Comparison of ENCODE assay signal across 8 cellular contexts in the genomic region with DNA sequence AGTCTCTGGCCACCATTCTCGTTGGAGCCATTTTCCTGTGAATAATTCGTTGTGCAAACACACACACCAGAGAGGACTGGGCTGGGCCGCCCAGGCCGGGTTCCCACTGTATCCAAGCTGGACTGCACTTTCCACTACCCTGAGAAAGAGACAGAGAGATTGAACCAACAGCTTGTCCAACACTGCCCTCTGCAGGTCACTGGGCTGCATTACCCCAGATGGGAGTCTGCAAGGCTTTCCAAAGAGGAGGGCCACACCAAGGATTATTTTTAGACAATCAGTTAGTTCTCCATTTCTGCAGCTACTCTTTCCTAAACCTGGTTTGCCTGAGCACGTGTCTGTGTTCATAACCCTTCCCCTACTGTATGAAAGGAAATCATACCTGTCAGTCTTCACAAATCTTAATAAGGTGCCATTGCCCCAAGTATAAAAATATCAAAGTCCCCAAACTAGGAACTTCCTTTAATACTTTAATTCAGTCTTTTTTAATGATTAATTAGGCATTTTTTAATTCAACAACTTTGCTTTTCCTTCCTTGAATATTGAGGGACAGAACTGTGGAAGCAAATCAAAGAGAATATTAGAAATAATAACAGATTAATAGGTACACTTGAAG. TPM values are rescaled to one million over a fixed set of nuclear protein-coding genes. Genes with fewer than 3 reads are reported as not detected.
DNase-seq lines count a peak whose midpoint lies in the region; ATAC-seq, FAIRE-seq and TF ChIP-seq lines count a peak whose summit lies in the region.

No MANE protein-coding gene starts in this region.

- H3K4me1 ChIP-seq in mammary epithelial cell (ENCODE audit: insufficient read depth, low read length) (peaks cover 10% of the 10 kb centered on the region), keratinocyte (ENCODE audit: control insufficient read depth, extremely low read depth, insufficient read depth, low read length) (no peaks in the 10 kb centered on the region)

- H4K20me1 ChIP-seq in mammary epithelial cell (ENCODE audit: insufficient read depth, low read length) (no peaks in the 10 kb centered on the region), keratinocyte (ENCODE audit: control insufficient read depth, extremely low read depth, insufficient read depth, low read length) (no peaks in the 10 kb centered on the region)

- H3K9ac ChIP-seq in mammary epithelial cell (ENCODE audit: insufficient read depth, low read length) (no peak overlapping the region), keratinocyte (ENCODE audit: control insufficient read depth, extremely low read depth, insufficient read depth, low read length) (no peak overlapping the region)

- in situ Hi-C loops in mammary epithelial cell (cut with MboI; ENCODE audit: low sequenced_read_pairs in 2 of 2), result loop anchor here (5.0 to 10.0 kb wide), 3 partner anchors 42 to 87 kb away; no protein-coding TSS in a partner anchor

- DNase-seq in NCI-H2196 treated with DMSO at 0.1 percent for 48 hours (lab: John Stamatoyannopoulos, UW; ENCODE audit: unreplicated experiment), result peak; percentile 71
- DNase-seq in WERI-Rb-1, result peak; percentile 84
- peak; percentile 68 for DNase-seq in mammary epithelial cell
- no peak for DNase-seq in keratinocyte (ENCODE audit: low read depth, low spot score)
- DNase-seq in stimulated activated CD4-positive, alpha-beta T cell treated with anti-CD3 and anti-CD28 coated beads, Interleukin-15, amount 100 ng/mL, for 24 hours, result peak; percentile 83

- H3K4me2 ChIP-seq in mammary epithelial cell (ENCODE audit: insufficient read depth, low read depth, low read length), result no peak overlapping the region
- no peak overlapping the region for H3K4me2 ChIP-seq in keratinocyte (ENCODE audit: control insufficient read depth, extremely low read depth, insufficient read depth, low read depth, low read length)

- no TSS peak for BruUV-seq in mammary epithelial cell (replicated peaks; lab: Mats Ljungman, UMichigan)

- intact Hi-C loops in mammary epithelial cell (cut with micrococcal nuclease), result loop anchor here (1.0 to 5.0 kb wide), 5 partner anchors 44 to 546 kb away; partner anchors contain the start of gene SPRY4

- H3K4me3 ChIP-seq in WERI-Rb-1 (ENCODE audit: low read depth, low read length), result no peak overlapping the region
- no peak overlapping the region for H3K4me3 ChIP-seq in mammary epithelial cell (replicated peaks in 1 of 3; ENCODE audit: insufficient read depth in 1 of 3, low read depth in 2 of 3, low read length in 3 of 3)
- H3K4me3 ChIP-seq in keratinocyte (ENCODE audit: control insufficient read depth in 2 of 3, extremely low read depth in 1 of 3, insufficient read depth in 2 of 3, low read depth in 1 of 3, low read length in 3 of 3), result no peak overlapping the region

- no peak overlapping the region for H3K27ac ChIP-seq in WERI-Rb-1
- no peak overlapping the region for H3K27ac ChIP-seq in mammary epithelial cell (ENCODE audit: insufficient read depth, low read depth, low read length)
- H3K27ac ChIP-seq in keratinocyte (ENCODE audit: control insufficient read depth, insufficient read depth, low read length), result no peak overlapping the region

- FAIRE-seq in keratinocyte (lab: Jason Lieb, UNC), result peak; percentile 88

- dilution Hi-C loops in mammary epithelial cell (cut with HindIII; ENCODE audit: low sequenced_read_pairs), result loop anchor here (5.0 kb wide), 1 partner anchor 87 kb away; no protein-coding TSS in a partner anchor
- dilution Hi-C loops in keratinocyte (cut with MboI; ENCODE audit: extremely low pct_ligation_motif_present, low sequenced_read_pairs), result no loop called here

- CTCF ChIA-PET in mammary epithelial cell (lab: Charles Lee; ENCODE audit: low non-redundant PET), result interaction anchor here (0.6 to 0.9 kb wide), 3 partner anchors 37 to 88 kb away, joined by 4 to 11 read pairs (median 6); no protein-coding TSS in a partner anchor

- TF ChIP-seq CTCF in GM12872 (IDR thresholded peaks at IDR 0.05; ENCODE audit: insufficient read depth, low read depth, low read length) (peak; percentile 96), WERI-Rb-1 (IDR thresholded peaks at IDR 0.05; ENCODE audit: low read depth, low read length) (peak; percentile 89), mammary epithelial cell (conservative IDR thresholded peaks at IDR 0.05 in 1 of 2, IDR thresholded peaks at IDR 0.05 in 1 of 2; ENCODE audit: extremely low read depth in 1 of 2, insufficient read depth in 1 of 2, low read depth in 1 of 2, low read length in 2 of 2) (peak; percentile 98 to 99), keratinocyte (optimal IDR thresholded peaks at IDR 0.05 in 1 of 3, IDR thresholded peaks at IDR 0.05 in 1 of 3, conservative IDR thresholded peaks at IDR 0.05 in 1 of 3; ENCODE audit: extremely low read depth in 1 of 3, insufficient read depth in 2 of 3, low read length in 3 of 3) (peak; percentile 93 to 96 (median 95))

- ATAC-seq in HG02938 (IDR thresholded peaks at IDR 0.05; ENCODE audit: unreplicated experiment) (peak; percentile 67), GM21528 (IDR thresholded peaks at IDR 0.05; ENCODE audit: low FRiP score, unreplicated experiment) (no peak)

- H3K9me1 ChIP-seq in keratinocyte (ENCODE audit: control insufficient read depth, extremely low read depth, insufficient read depth, low read length), result no peaks in the 10 kb centered on the region

- no peaks in the 10 kb centered on the region for H3K79me2 ChIP-seq in mammary epithelial cell (ENCODE audit: insufficient read depth, low read length)
- H3K79me2 ChIP-seq in keratinocyte (ENCODE audit: control insufficient read depth, insufficient read depth, low read length), result no peaks in the 10 kb centered on the region

- H2AFZ ChIP-seq in mammary epithelial cell (ENCODE audit: low read depth, low read length) (no peak overlapping the region), keratinocyte (ENCODE audit: control insufficient read depth, low read length) (no peak overlapping the region)

- H3K9me3 ChIP-seq in WERI-Rb-1 (ENCODE audit: severe bottlenecking), result no peaks in the 10 kb centered on the region
- no peaks in the 10 kb centered on the region for H3K9me3 ChIP-seq in mammary epithelial cell (replicated peaks; ENCODE audit: insufficient read depth, low read length)
- no peaks in the 10 kb centered on the region for H3K9me3 ChIP-seq in keratinocyte (ENCODE audit: control insufficient read depth, low read depth, low read length)

- H3K36me3 ChIP-seq in WERI-Rb-1 (no peaks in the 10 kb centered on the region), mammary epithelial cell (ENCODE audit: insufficient read depth, low read length) (no peaks in the 10 kb centered on the region), keratinocyte (ENCODE audit: control insufficient read depth in 2 of 2, extremely low read depth in 1 of 2, insufficient read depth in 2 of 2, low read length in 2 of 2) (no peaks in the 10 kb centered on the region)

- H3K27me3 ChIP-seq in WERI-Rb-1 (ENCODE audit: insufficient read depth, low read depth, severe bottlenecking), result no peaks in the 10 kb centered on the region
- no peaks in the 10 kb centered on the region for H3K27me3 ChIP-seq in mammary epithelial cell (ENCODE audit: insufficient read depth, low read length)
- no peaks in the 10 kb centered on the region for H3K27me3 ChIP-seq in keratinocyte (ENCODE audit: control insufficient read depth, extremely low read depth, insufficient read depth, low read length)

- 0% methylated on average over 5 of the region's 5 CpGs for WGBS in mammary epithelial cell (ENCODE audit: low coverage, missing lambda C conversion rate)

RNA-seq across cellular contexts. Expression of gene FGF1, which starts 13.3 kb away (rescaled TPM):
- 10 to 100 TPM in 1 of 2 donors, 1 to 10 TPM in 1; 7.9 to 22.5 TPM for total RNA-seq in mammary epithelial cell
- polyA plus RNA-seq in mammary epithelial cell (5.0 TPM), keratinocyte (1.0 to 2.4 TPM (median 1.8 TPM) in 3 replicates)
- polyA minus RNA-seq in mammary epithelial cell (8.9 TPM), keratinocyte (0.66 to 1.8 TPM (median 0.96 TPM) in 3 replicates)
- polyA plus RNA-seq in keratinocyte (2011; ENCODE audit: low read depth), result not detected
- polyA plus RNA-seq in keratinocyte (2011; cell fraction: cytosol; rRNA removed), result 0.55 and 0.56 TPM in 2 replicates
- 0.33 and 0.43 TPM in 2 replicates for polyA plus RNA-seq in keratinocyte (2011; cell fraction: nucleus; rRNA removed)
- polyA plus RNA-seq in keratinocyte (2012; ENCODE audit: low replicate concordance), result 0.10 and 2.3 TPM in 2 replicates
- not detected for polyA minus RNA-seq in keratinocyte (2011; cell fraction: cytosol; rRNA and poly(A)+ RNA removed)
- polyA minus RNA-seq in keratinocyte (2011; cell fraction: nucleus; rRNA and poly(A)+ RNA removed), result 0.11 and 2.6 TPM in 2 replicates
